ENCODE assay signal across 6 cellular contexts in genomic region chr15:84153655-84154140, GRCh38.
DNase-seq lines count a peak whose midpoint lies in the region; ATAC-seq and TF ChIP-seq lines count a peak whose summit lies in the region.
"Not testable (repeated sequence)": the region's sequence is repeated elsewhere in the genome, so short reads cannot be mapped to it uniquely, and the experiment has no call there.

No MANE protein-coding gene starts in this region.

- H3K9ac ChIP-seq in endodermal cell (ENCODE audit: extremely low read depth, low read length, poor library complexity, severe bottlenecking); neuronal stem cell (ENCODE audit: low read depth, low read length, poor library complexity): not testable (repeated sequence)

- H3K27ac ChIP-seq in endodermal cell (ENCODE audit: low read depth, low read length); neuronal stem cell (replicated peaks; ENCODE audit: low read length); spleen: not testable (repeated sequence)

- not testable (repeated sequence) for H3K9me3 ChIP-seq in endodermal cell (ENCODE audit: control insufficient read depth, low read length); neuronal stem cell (replicated peaks in 1 of 2; ENCODE audit: control insufficient read depth in 2 of 2, insufficient read depth in 1 of 2, low read depth in 1 of 2, low read length in 2 of 2); spleen

- POLR2A ChIA-PET in activated naive CD8-positive, alpha-beta T cell treated with anti-CD3 and anti-CD28 coated beads, Interleukin-2, amount 10 ng/mL, durations not matched to agents 7 days and 5 days (lab: Charles Lee), result not testable (repeated sequence)

- DNase-seq in activated naive CD8-positive, alpha-beta T cell treated with anti-CD3 and anti-CD28 coated beads, Interleukin-2, amount 10 ng/mL, durations not matched to agents 7 days and 5 days, result peak; percentile 10
- DNase-seq in endodermal cell (peak; percentile 29), Right ventricle myocardium superior (peak; percentile 29), left kidney (ENCODE audit: low read depth, low spot score) (peak; percentile 35), spleen (peak; percentile 46)
- not testable (repeated sequence) for DNase-seq in neuronal stem cell (ENCODE audit: low spot score)

- H3K4me2 ChIP-seq in neuronal stem cell (ENCODE audit: insufficient read depth, low read length, poor library complexity, severe bottlenecking), result peak overlapping the region; percentile 11

- H3K4ac ChIP-seq in neuronal stem cell (ENCODE audit: low read length), result not testable (repeated sequence)

- peak overlapping the region; percentile 28 for H3K18ac ChIP-seq in neuronal stem cell (ENCODE audit: low read length)

- not testable (repeated sequence) for H3K4me1 Mint-ChIP-seq in activated naive CD8-positive, alpha-beta T cell treated with anti-CD3 and anti-CD28 coated beads, Interleukin-2, amount 10 ng/mL, durations not matched to agents 7 days and 5 days; endodermal cell

- intact Hi-C loops in Right ventricle myocardium superior (cut with DNase I); spleen (cut with DNase I; ENCODE audit: low total_unique reads): not testable (repeated sequence)

- H2BK15ac ChIP-seq in neuronal stem cell (ENCODE audit: low read length), result not testable (repeated sequence)

- not testable (repeated sequence) for H3K36me3 Mint-ChIP-seq in activated naive CD8-positive, alpha-beta T cell treated with anti-CD3 and anti-CD28 coated beads, Interleukin-2, amount 10 ng/mL, durations not matched to agents 7 days and 5 days; endodermal cell (ENCODE audit: low read depth)

- ATAC-seq in activated naive CD8-positive, alpha-beta T cell treated with anti-CD3 and anti-CD28 coated beads, Interleukin-2, amount 10 ng/mL, durations not matched to agents 7 days and 5 days (ENCODE audit: low read depth); Right ventricle myocardium superior (ENCODE audit: poor library complexity): not testable (repeated sequence)

- not testable (repeated sequence) for H3K4me1 ChIP-seq in endodermal cell (ENCODE audit: control insufficient read depth, insufficient read depth, low read length); spleen
- H3K4me1 ChIP-seq in neuronal stem cell (ENCODE audit: control insufficient read depth in 2 of 2, insufficient read depth in 1 of 2, low read depth in 1 of 2, low read length in 2 of 2), result peaks cover 7 to 11% of the 10 kb centered on the region in 2 donors

- not testable (repeated sequence) for H2BK120ac ChIP-seq in neuronal stem cell (ENCODE audit: low read depth, low read length)

- not testable (repeated sequence) for H4K91ac ChIP-seq in neuronal stem cell (ENCODE audit: low read depth, low read length, poor library complexity)

- peak overlapping the region; percentile 8 for H3K14ac ChIP-seq in neuronal stem cell (ENCODE audit: low read length)

- not testable (repeated sequence) for H3K27me3 ChIP-seq in endodermal cell (ENCODE audit: control insufficient read depth, insufficient read depth, low read length, poor library complexity, severe bottlenecking); neuronal stem cell (ENCODE audit: control insufficient read depth in 3 of 3, insufficient read depth in 3 of 3, low read depth in 1 of 3, low read length in 3 of 3)
- peaks cover 0 to 11% (median 0%) of the 10 kb centered on the region in 7 donors for H3K27me3 ChIP-seq in spleen (replicated peaks in 1 of 7)

- H2BK12ac ChIP-seq in neuronal stem cell (ENCODE audit: low read length), result not testable (repeated sequence)

- H2BK5ac ChIP-seq in neuronal stem cell (ENCODE audit: low read length), result not testable (repeated sequence)

- not testable (repeated sequence) for H3K79me1 ChIP-seq in neuronal stem cell (ENCODE audit: low read depth, low read length)

- 80 to 90% methylated on average over 2 to 11 of the region's 11 CpGs for WGBS in endodermal cell (ENCODE audit: insufficient coverage in 1 of 2, insufficient read length in 1 of 2), 2 experiments
- no CpG with 5 or more reads among the region's 11 CpGs for WGBS in neuronal stem cell (ENCODE audit: extremely low coverage in 2 of 2, insufficient read length in 2 of 2, insufficient replicate concordance in 1 of 2), 2 donors
- WGBS in spleen, 5 donors, result 78 to 90% (median 86%) methylated on average over 11 of the region's 11 CpGs

- H3K27me3 Mint-ChIP-seq in activated naive CD8-positive, alpha-beta T cell treated with anti-CD3 and anti-CD28 coated beads, Interleukin-2, amount 10 ng/mL, durations not matched to agents 7 days and 5 days; endodermal cell (ENCODE audit: insufficient read depth): not testable (repeated sequence)

- not testable (repeated sequence) for H3K23ac ChIP-seq in neuronal stem cell (ENCODE audit: low read depth, low read length, poor library complexity)

- H3K27ac Mint-ChIP-seq in activated naive CD8-positive, alpha-beta T cell treated with anti-CD3 and anti-CD28 coated beads, Interleukin-2, amount 10 ng/mL, durations not matched to agents 7 days and 5 days; endodermal cell: not testable (repeated sequence)

- not testable (repeated sequence) for H3K4me3 Mint-ChIP-seq in activated naive CD8-positive, alpha-beta T cell treated with anti-CD3 and anti-CD28 coated beads, Interleukin-2, amount 10 ng/mL, durations not matched to agents 7 days and 5 days; endodermal cell

- H3K36me3 ChIP-seq in endodermal cell (ENCODE audit: control insufficient read depth, insufficient read depth, low read length); neuronal stem cell (replicated peaks in 1 of 2; ENCODE audit: control insufficient read depth in 2 of 2, insufficient read depth in 2 of 2, low read length in 2 of 2); spleen: not testable (repeated sequence)

- H4K8ac ChIP-seq in neuronal stem cell (ENCODE audit: low read depth, low read length), result not testable (repeated sequence)

- not testable (repeated sequence) for H3K9me3 Mint-ChIP-seq in activated naive CD8-positive, alpha-beta T cell treated with anti-CD3 and anti-CD28 coated beads, Interleukin-2, amount 10 ng/mL, durations not matched to agents 7 days and 5 days; endodermal cell

- not testable (repeated sequence) for TF ChIP-seq POLR2A in spleen (IDR thresholded peaks at IDR 0.05)

- H2AFZ ChIP-seq in neuronal stem cell (ENCODE audit: low read length), result peak overlapping the region; percentile 40

- H2AK5ac ChIP-seq in neuronal stem cell (ENCODE audit: low read depth, low read length), result not testable (repeated sequence)

- not testable (repeated sequence) for TF ChIP-seq CTCF in endodermal cell (conservative IDR thresholded peaks at IDR 0.05); spleen (IDR thresholded peaks at IDR 0.05 in 8 of 11, conservative IDR thresholded peaks at IDR 0.05 in 3 of 11)

- not testable (repeated sequence) for H3K4me3 ChIP-seq in endodermal cell (ENCODE audit: low read length); neuronal stem cell (ENCODE audit: low read length in 2 of 2); spleen
